In genomic region chr17:50681260-50682200, GRCh38 we compare ENCODE assay signal across 1 cellular context.
TF ChIP-seq lines count a peak whose summit lies in the region.

No MANE protein-coding gene starts in this region.

TF ChIP-seq in SK-N-SH, 30 proteins besides CTCF, POLR2A, EP300 and RAD21 (continued from another document):
- TF ChIP-seq IRF3 (IDR thresholded peaks at IDR 0.05; ENCODE audit: low read depth, low read length) (no peak), GATA2 (CRISPR knock-in tag; IDR thresholded peaks at IDR 0.05) (no peak), SIN3A (IDR thresholded peaks at IDR 0.05; ENCODE audit: borderline replicate concordance, low read depth, low read length) (peak; percentile 53; the same call in 1 of the 2 replicates), JUND (IDR thresholded peaks at IDR 0.05) (no peak), TEAD4 (IDR thresholded peaks at IDR 0.05; ENCODE audit: borderline replicate concordance, insufficient read depth) (no peak), USF1 (IDR thresholded peaks at IDR 0.05; ENCODE audit: borderline replicate concordance, low read depth) (no peak), GABPA (IDR thresholded peaks at IDR 0.05; ENCODE audit: low read depth) (no peak), CHD2 (IDR thresholded peaks at IDR 0.05; ENCODE audit: low read length, partially characterized antibody) (peak; percentile 55), RXRA (IDR thresholded peaks at IDR 0.05; ENCODE audit: borderline replicate concordance, low read depth) (no peak), FOXJ3 (CRISPR knock-in tag; IDR thresholded peaks at IDR 0.05) (no peak), TCF12 (IDR thresholded peaks at IDR 0.05) (no peak; the same call in 1 of the 2 replicates), ZBTB33 (IDR thresholded peaks at IDR 0.05; ENCODE audit: borderline replicate concordance, low read depth) (no peak), MEF2A (IDR thresholded peaks at IDR 0.05; ENCODE audit: borderline replicate concordance, low read depth) (no peak), PBX3 (IDR thresholded peaks at IDR 0.05) (0 out of 2 replicates have a peak, but pooled peaks have one; percentile 47), POLR2AphosphoS5 (IDR thresholded peaks at IDR 0.05; ENCODE audit: low read depth, low read length) (peak; percentile 18; the same call in 1 of the 2 replicates), MXI1 (IDR thresholded peaks at IDR 0.05; ENCODE audit: low read depth, low read length) (peak; percentile 87), USF2 (IDR thresholded peaks at IDR 0.05; ENCODE audit: borderline replicate concordance, low read depth, low read length) (no peak), ELF1 (IDR thresholded peaks at IDR 0.05) (no peak), YY1 (IDR thresholded peaks at IDR 0.05; ENCODE audit: low read depth) (peak; percentile 78; the same call in 1 of the 2 replicates), NRF1 (IDR thresholded peaks at IDR 0.05; ENCODE audit: low read depth, low read length) (peak; percentile 3; the same call in 1 of the 2 replicates), FOXM1 (IDR thresholded peaks at IDR 0.05; ENCODE audit: low read depth) (no peak)
